2 cellular contexts compared by ENCODE assay signal in the genomic region with DNA sequence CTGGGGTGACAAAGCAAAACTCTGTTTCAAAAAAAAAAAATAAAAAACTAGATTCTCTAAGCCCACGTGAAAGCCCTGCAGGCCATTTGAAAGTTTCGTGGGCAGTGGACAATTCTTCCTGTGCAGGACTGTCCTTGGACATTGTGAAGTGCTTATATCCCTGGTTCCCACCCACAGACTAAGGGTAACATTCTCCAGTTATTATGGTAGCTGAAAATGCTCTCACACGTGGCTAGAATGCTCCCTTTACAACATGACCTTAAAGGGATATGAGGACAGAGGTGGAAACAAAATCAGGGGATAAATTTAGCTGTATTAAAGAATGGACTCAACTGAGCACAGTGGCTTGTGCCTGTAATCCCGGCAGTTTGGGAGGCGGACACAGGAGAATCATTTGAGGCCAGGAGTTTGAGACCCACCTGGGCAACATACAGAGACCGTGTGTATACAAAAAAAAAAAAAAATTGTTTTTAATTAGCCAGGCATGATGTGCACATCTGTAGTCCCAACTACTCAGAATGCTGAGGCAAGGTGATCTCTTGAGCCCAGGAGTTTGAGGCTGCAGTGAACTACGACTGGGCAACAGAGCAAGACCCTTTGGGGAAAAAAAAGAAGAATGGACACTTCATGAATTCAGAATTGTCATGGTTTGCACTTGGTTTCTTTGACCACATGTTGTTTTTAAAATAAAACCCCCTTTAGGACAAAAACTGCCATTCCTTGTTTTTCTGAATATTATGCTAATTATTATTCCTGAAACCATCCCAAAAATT.
TF ChIP-seq lines count a peak whose summit lies in the region.

No MANE protein-coding gene starts in this region.

TF ChIP-seq in HepG2, 621 proteins besides CTCF, POLR2A, EP300 and RAD21:
- TF ChIP-seq ZNF407 (CRISPR knock-in tag; IDR thresholded peaks at IDR 0.05; ENCODE audit: not compliant biosample characterization), result no peak
- 0 out of 2 replicates have a peak, but pooled peaks have one; percentile 30 for TF ChIP-seq MEF2D (CRISPR knock-in tag; IDR thresholded peaks at IDR 0.05)
- TF ChIP-seq ZNF121 (CRISPR knock-in tag; IDR thresholded peaks at IDR 0.05), result peak; percentile 94

TF ChIP-seq in neural cell, 6 proteins besides CTCF, POLR2A, EP300 and RAD21 (continued from another document):
- no peak for TF ChIP-seq SMC3 (conservative IDR thresholded peaks at IDR 0.05; ENCODE audit: poor library complexity)
- TF ChIP-seq POLR2AphosphoS5 (IDR thresholded peaks at IDR 0.05), result no peak
- no peak for TF ChIP-seq MXI1 (conservative IDR thresholded peaks at IDR 0.05; ENCODE audit: poor library complexity, severe bottlenecking)
- no peak for TF ChIP-seq TAF1 (IDR thresholded peaks at IDR 0.05; ENCODE audit: low read depth)
TF ChIP-seq in neural cell: peak in this region for 0.
